ENCODE assay signal across 8 cellular contexts in genomic region chr3:184777566-184778356, GRCh38. TPM values are rescaled to one million over a fixed set of nuclear protein-coding genes. Genes with fewer than 3 reads are reported as not detected.
A peak's percentile ranks its signal among the peaks of the same experiment; 100 is the strongest.
DNase-seq lines count a peak whose midpoint lies in the region; ATAC-seq lines count a peak whose summit lies in the region.

No MANE protein-coding gene starts in this region.

- intact Hi-C loops in left cardiac atrium (cut with DNase I): loop anchor here in 1 of 2 donors (1.0 to 10.0 kb wide), 2 partner anchors 216 to 403 kb away; partner anchors contain the start of genes EPHB3 and THPO

- ATAC-seq in HG02588 (IDR thresholded peaks at IDR 0.05; ENCODE audit: unreplicated experiment) (peak; percentile 67), left cardiac atrium (peak; percentile 90), HG03457 (IDR thresholded peaks at IDR 0.05; ENCODE audit: unreplicated experiment) (no peak)

- DNase-seq in DMS53 (lab: John Stamatoyannopoulos, UW) (peak; percentile 93), NCI-H1694 treated with DMSO at 0.1 percent for 48 hours (lab: John Stamatoyannopoulos, UW) (peak; percentile 85), T-helper 1 cell (peak; percentile 45 to 82 (median 69)), amniotic epithelial cell (ENCODE audit: low read depth) (peak; percentile 94), left cardiac atrium (peak; percentile 92), renal cortical epithelial cell (ENCODE audit: low read depth) (peak; percentile 91)

RNA-seq across cellular contexts. Expression of gene VPS8, which starts 34.2 kb away (rescaled TPM):
- total RNA-seq in left cardiac atrium (10 to 100 TPM; 26.2 to 29.1 TPM), renal cortical epithelial cell (55.4 and 67.8 TPM in 2 replicates)
